8 cellular contexts compared by ENCODE assay signal in the genomic region with DNA sequence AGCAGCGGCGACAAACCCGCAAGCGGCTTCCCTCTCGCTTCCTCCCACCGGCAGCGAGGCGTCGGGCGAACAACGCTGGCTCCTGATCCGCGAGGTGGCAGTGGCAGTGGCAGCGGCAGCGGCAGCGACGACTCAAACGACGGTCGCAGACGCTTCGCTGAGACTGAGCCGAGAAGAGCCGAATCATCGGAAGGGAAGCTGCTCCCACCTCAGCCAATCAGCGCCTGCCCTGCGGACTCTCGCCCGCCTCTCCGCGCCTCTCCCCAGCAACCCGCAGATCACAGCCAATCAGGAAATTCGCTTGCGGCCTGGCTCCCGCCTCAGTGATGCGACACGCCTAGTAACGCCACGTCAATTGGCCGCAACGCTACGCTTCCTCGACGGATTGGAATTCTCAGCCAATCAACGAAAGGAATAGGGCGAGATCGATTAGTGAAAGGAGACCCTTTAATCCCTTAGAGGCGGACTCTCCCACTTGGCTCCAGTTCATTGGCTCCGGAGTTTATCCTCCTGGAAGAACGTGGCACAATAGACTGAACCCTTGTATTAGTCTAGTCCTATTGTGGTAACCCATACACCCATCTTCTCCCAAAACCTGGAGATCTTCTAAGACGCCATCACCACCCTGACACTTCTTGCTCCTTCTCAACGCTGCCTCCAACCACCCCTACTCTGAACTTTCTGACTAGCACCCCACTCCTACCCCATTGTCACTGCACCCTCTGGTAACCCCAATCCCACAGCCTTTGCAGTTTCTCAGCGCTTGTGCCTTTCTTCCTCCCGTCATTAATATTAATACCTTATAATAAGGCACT. TPM values are rescaled to one million over a fixed set of nuclear protein-coding genes. Genes with fewer than 3 reads are reported as not detected.
DNase-seq lines count a peak whose midpoint lies in the region; ATAC-seq, FAIRE-seq and TF ChIP-seq lines count a peak whose summit lies in the region.

VCP (minus strand) TSS at position 165 of the 815 bp plus-strand sequence. CDS start 272 bp downstream, outside the sequence.

- H3K36me3 Mint-ChIP-seq in activated CD4-positive, alpha-beta memory T cell treated with anti-CD3 and anti-CD28 coated beads for 36 hours = peaks cover 64% of the 10 kb centered on the region

- no peaks in the 10 kb centered on the region for H3K9me3 ChIP-seq in HepG2 (ENCODE audit: low read length)

- H3K27ac Mint-ChIP-seq in activated CD4-positive, alpha-beta memory T cell treated with anti-CD3 and anti-CD28 coated beads for 36 hours = peak within 1 kb of the TSS; percentile 99

- POLR2A ChIA-PET in activated CD4-positive, alpha-beta memory T cell treated with anti-CD3 and anti-CD28 coated beads for 36 hours (lab: Charles Lee) = interaction anchor here (0.7 to 2.9 kb wide), 15 partner anchors 11 to 547 kb away, joined by 3 to 37 read pairs (median 5); partner anchors contain the start of genes ATOSB, DNAJB5, PIGO and STOML2
- POLR2A ChIA-PET in HepG2 (lab: Yijun Ruan, JAX) = interaction anchor here (0.8 to 2.4 kb wide), 21 partner anchors 8 to 893 kb away, joined by 3 to 19 read pairs (median 7); partner anchors contain the start of genes ATOSB, CREB3, PIGO and RUSC2

- TSS peak; percentile 88 for BruUV-seq in HepG2 (replicated peaks; lab: Mats Ljungman, UMichigan)

- intact Hi-C loops in activated CD4-positive, alpha-beta memory T cell treated with anti-CD3 and anti-CD28 coated beads for 36 hours (cut with micrococcal nuclease) = loop anchor here (1.0 to 10.0 kb wide), 8 partner anchors 8 to 662 kb away; partner anchors contain the start of genes ATOSB, CCDC107, CREB3 and DNAJB5
- intact Hi-C loops in HepG2 (cut with micrococcal nuclease; ENCODE audit: unreplicated experiment) = loop anchor here (1.0 kb wide), 1 partner anchor 24 kb away; the partner anchor contains the start of gene PIGO

- H3K79me2 ChIP-seq in HepG2 (ENCODE audit: insufficient read depth, low read length) = peaks cover 49% of the 10 kb centered on the region

- peak within 1 kb of the TSS; percentile 85 for H3K4me2 ChIP-seq in HepG2 (ENCODE audit: low read depth, low read length)

- no peak within 1 kb of the TSS for H2AFZ ChIP-seq in HepG2 (ENCODE audit: low read length)

- peaks cover 40% of the 10 kb centered on the region for H4K20me1 ChIP-seq in HepG2 (ENCODE audit: insufficient read depth, low read length)

- peaks cover 42% of the 10 kb centered on the region for H3K4me1 ChIP-seq in HepG2 (ENCODE audit: insufficient read depth, low read length)

- peaks cover 50% of the 10 kb centered on the region for H3K4me1 Mint-ChIP-seq in activated CD4-positive, alpha-beta memory T cell treated with anti-CD3 and anti-CD28 coated beads for 36 hours (ENCODE audit: low read depth)

- H3K9me3 Mint-ChIP-seq in activated CD4-positive, alpha-beta memory T cell treated with anti-CD3 and anti-CD28 coated beads for 36 hours = no peaks in the 10 kb centered on the region

- peak; percentile 98 for FAIRE-seq in HepG2 (lab: Jason Lieb, UNC)

- WGBS in HepG2 (ENCODE audit: low lambda C conversion rate) = 17% methylated on average over 24 of the region's 54 CpGs

- H3K27me3 Mint-ChIP-seq in activated CD4-positive, alpha-beta memory T cell treated with anti-CD3 and anti-CD28 coated beads for 36 hours = peaks cover 2% of the 10 kb centered on the region

- no peak; the same call in none of the 2 replicates for TF ChIP-seq RAD21 in HepG2 (CRISPR knock-in tag; IDR thresholded peaks at IDR 0.05)

- H3K36me3 ChIP-seq in HepG2 (replicated peaks in 1 of 2; ENCODE audit: control insufficient read depth in 1 of 2, insufficient read depth in 2 of 2, low read length in 2 of 2) = peaks cover 9 to 38% of the 10 kb centered on the region in 2 experiments

- H3K4me3 ChIP-seq in HepG2 (replicated peaks in 1 of 3; ENCODE audit: insufficient read depth in 1 of 3, low read depth in 2 of 3, low read length in 3 of 3) = peak within 1 kb of the TSS; percentile 92 to 99 (median 93)

- peak within 1 kb of the TSS; percentile 92 for H3K4me3 Mint-ChIP-seq in activated CD4-positive, alpha-beta memory T cell treated with anti-CD3 and anti-CD28 coated beads for 36 hours

- H3K27ac ChIP-seq in HepG2 (ENCODE audit: extremely low read length, insufficient read depth, low read length) = peak within 1 kb of the TSS; percentile 100

- H3K9ac ChIP-seq in HepG2 (ENCODE audit: insufficient read depth, low read depth, low read length) = peak within 1 kb of the TSS; percentile 100

- peak; percentile 99 for DNase-seq in CD1c-positive myeloid dendritic cell (ENCODE audit: extremely low spot score)
- peak; percentile 99 for DNase-seq in NCI-H82 treated with DMSO at 0.1 percent for 48 hours (lab: John Stamatoyannopoulos, UW; ENCODE audit: unreplicated experiment)
- peak; percentile 99 for DNase-seq in activated CD4-positive, alpha-beta memory T cell treated with anti-CD3 and anti-CD28 coated beads for 36 hours
- DNase-seq in dermis microvascular lymphatic vessel endothelial cell (ENCODE audit: low read depth in 2 of 2) = peak; percentile 97 to 99
- peak; percentile 98 for DNase-seq in HepG2 (ENCODE audit: low spot score)
- peak; percentile 98 for DNase-seq in stimulated activated CD4-positive, alpha-beta T cell treated with anti-CD3 and anti-CD28 coated beads, Interleukin-4, amount 100 ng/mL, for 24 hours

- TF ChIP-seq CTCF in HepG2 (CRISPR knock-in tag; IDR thresholded peaks at IDR 0.05) = no peak

- ATAC-seq in GM19438 (IDR thresholded peaks at IDR 0.05; ENCODE audit: low read depth, unreplicated experiment) (peak; percentile 85), HG03575 (IDR thresholded peaks at IDR 0.05; ENCODE audit: extremely low read depth, insufficient number of reproducible peaks, low FRiP score, unreplicated experiment) (peak; percentile 73), HepG2 (peak; percentile 91)

- TF ChIP-seq POLR2A in HepG2 (IDR thresholded peaks at IDR 0.05; ENCODE audit: insufficient read depth in 1 of 2, low read depth in 2 of 2, low read length in 2 of 2) = peak in 1 of 2 experiments; percentile 94; a peak in 2 of 4 replicates

- no peaks in the 10 kb centered on the region; a peak in 1 of 5 replicates for H3K27me3 ChIP-seq in HepG2 (ENCODE audit: control insufficient read depth in 1 of 2, insufficient read depth in 2 of 2, low read length in 2 of 2)

- CTCF ChIA-PET in activated CD4-positive, alpha-beta memory T cell treated with anti-CD3 and anti-CD28 coated beads for 36 hours (lab: Charles Lee) = interaction anchor here (0.7 to 3.6 kb wide), 9 partner anchors 15 to 173 kb away, joined by 3 to 36 read pairs (median 3); partner anchors contain the start of genes DNAJB5, PIGO and STOML2
- CTCF ChIA-PET in HepG2 (lab: Yijun Ruan, JAX; ENCODE audit: low intra/inter-chr PET ratio, low total read pairs) = interaction anchor here (2.1 kb wide), 1 partner anchor 24 kb away, joined by 9 read pairs; the partner anchor contains the start of gene PIGO

- in situ Hi-C loops in HepG2 (cut with HindIII; ENCODE audit: extremely low pct_ligation_motif_present, low pct_unique_long_range_greater_than_20kb) = no loop called here

- TF ChIP-seq EP300 in HepG2 (IDR thresholded peaks at IDR 0.05; ENCODE audit: low read depth in 2 of 2, low read length in 2 of 2) = peak in 1 of 2 experiments; percentile 80; a peak in 2 of 4 replicates
- TF ChIP-seq EP300 in HepG2 (CRISPR knock-in tag; IDR thresholded peaks at IDR 0.05; ENCODE audit: borderline replicate concordance) = no peak

TF ChIP-seq in HepG2, 621 proteins besides CTCF, POLR2A, EP300 and RAD21 (continues in another document):
- TF ChIP-seq ZNF891 (CRISPR knock-in tag; IDR thresholded peaks at IDR 0.05) (no peak), GABPB1 (CRISPR knock-in tag; IDR thresholded peaks at IDR 0.05) (peak; percentile 82), TRAFD1 (CRISPR knock-in tag; IDR thresholded peaks at IDR 0.05; ENCODE audit: borderline replicate concordance) (no peak), JUNB (CRISPR knock-in tag; IDR thresholded peaks at IDR 0.05; ENCODE audit: borderline replicate concordance) (no peak)

RNA-seq across cellular contexts. Expression of gene VCP, which starts in this region (rescaled TPM):
- total RNA-seq in activated CD4-positive, alpha-beta memory T cell treated with anti-CD3 and anti-CD28 coated beads for 36 hours = 100 to 1,000 TPM; 283 to 292 TPM
- 509 and 563 TPM in 2 replicates for total RNA-seq in dermis microvascular lymphatic vessel endothelial cell
- total RNA-seq in HepG2 (2016; rRNA removed; fragmentation: Illumina TruSeq; extraction: Trizol) = 391 and 406 TPM in 2 replicates
- 18.6 and 21.7 TPM in 2 replicates for total RNA-seq in HepG2 (2016; cell fraction: cytosol; rRNA removed; fragmentation: Illumina TruSeq; extraction: Trizol; ENCODE audit: low read depth)
- 376 and 380 TPM in 2 replicates for total RNA-seq in HepG2 (2016; cell fraction: insoluble cytoplasmic fraction; rRNA removed; fragmentation: Illumina TruSeq; extraction: Trizol)
- 43.0 and 49.6 TPM in 2 replicates for total RNA-seq in HepG2 (2016; cell fraction: membrane; rRNA removed; fragmentation: Illumina TruSeq; extraction: Trizol)
- total RNA-seq in HepG2 (2016; cell fraction: nucleus; rRNA removed; fragmentation: Illumina TruSeq; extraction: Trizol) = 244 and 245 TPM in 2 replicates
- 143 and 166 TPM in 2 replicates for polyA plus RNA-seq in HepG2 (2011; rRNA removed)
- polyA plus RNA-seq in HepG2 (2011; cell fraction: cytosol; rRNA removed) = 151 and 155 TPM in 2 replicates
- polyA plus RNA-seq in HepG2 (2011; cell fraction: nucleus; rRNA removed) = 129 and 137 TPM in 2 replicates
- polyA plus RNA-seq in HepG2 (2012) = 146 and 152 TPM in 2 replicates
- polyA plus RNA-seq in HepG2 (2016; cell fraction: cytosol; fragmentation: Illumina TruSeq; extraction: Trizol; ENCODE audit: low read depth) = 10.7 and 12.6 TPM in 2 replicates
- polyA plus RNA-seq in HepG2 (2016; cell fraction: insoluble cytoplasmic fraction; fragmentation: Illumina TruSeq; extraction: Trizol; ENCODE audit: low read depth) = 291 and 344 TPM in 2 replicates
- 15.8 and 22.5 TPM in 2 replicates for polyA plus RNA-seq in HepG2 (2016; cell fraction: membrane; fragmentation: Illumina TruSeq; extraction: Trizol; ENCODE audit: low read depth)
- polyA plus RNA-seq in HepG2 (2016; cell fraction: nucleus; fragmentation: Illumina TruSeq; extraction: Trizol; ENCODE audit: insufficient read depth, low read depth) = 266 and 278 TPM in 2 replicates
- polyA minus RNA-seq in HepG2 (2011; rRNA and poly(A)+ RNA removed; ENCODE audit: low replicate concordance) = 446 and 616 TPM in 2 replicates
- 189 and 210 TPM in 2 replicates for polyA minus RNA-seq in HepG2 (2011; cell fraction: cytosol; rRNA and poly(A)+ RNA removed)
- 248 and 250 TPM in 2 replicates for polyA minus RNA-seq in HepG2 (2011; cell fraction: nucleus; rRNA and poly(A)+ RNA removed)

Comparison
In these comparisons a context has a peak if more than half of its experiments do, and no peak if none do; other contexts are left out.
1. Peak in every context shown above with its lines: DNase-seq, ATAC-seq, H3K4me3 ChIP-seq and H3K27ac ChIP-seq.